Comparison of ENCODE assay signal across 9 cellular contexts in the genomic region with DNA sequence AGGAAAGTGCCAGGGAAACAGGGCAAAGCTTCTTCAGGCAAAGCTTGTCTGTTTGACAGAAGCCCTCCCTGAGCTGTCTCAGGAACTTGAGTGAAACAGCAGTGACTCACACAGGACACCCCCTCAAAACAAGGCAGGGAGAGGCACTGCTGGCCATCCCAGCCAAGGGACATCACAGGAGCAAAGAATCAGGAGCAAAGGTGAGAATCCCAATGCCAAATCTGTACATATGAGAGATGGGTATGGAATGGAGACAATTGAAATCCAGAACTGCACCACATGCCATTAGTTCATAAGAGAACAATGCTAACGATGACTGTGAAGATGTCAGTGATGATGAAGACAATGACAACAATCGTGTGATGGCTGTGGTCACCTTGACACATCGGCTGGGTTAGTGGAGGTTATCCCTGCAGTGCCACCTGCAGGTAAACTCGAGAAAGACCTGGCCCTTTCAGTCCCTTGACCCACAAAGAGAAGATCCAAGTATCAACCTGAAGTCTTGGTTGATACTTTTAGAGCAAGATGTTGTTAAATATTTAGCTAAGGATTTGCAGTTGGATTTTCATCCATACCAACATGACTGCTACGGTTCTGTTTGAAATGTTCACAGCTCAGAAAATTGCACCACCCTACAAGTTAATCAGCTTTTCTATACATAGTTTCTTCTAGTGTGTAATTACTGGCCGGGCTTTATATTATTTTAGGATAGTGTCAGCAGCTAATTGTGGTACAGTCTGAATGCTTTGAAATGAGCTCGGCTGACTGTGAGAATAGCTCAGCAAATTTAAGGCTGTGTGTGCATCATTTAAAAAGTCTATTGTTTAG. TPM values are rescaled to one million over a fixed set of nuclear protein-coding genes. Genes with fewer than 3 reads are reported as not detected.
DNase-seq lines count a peak whose midpoint lies in the region; ATAC-seq, FAIRE-seq and TF ChIP-seq lines count a peak whose summit lies in the region.
"Had no signal": no experiment of that assay in that cellular context is flagged by ENCODE, and none has a peak within 500 bp of the region (broad histone marks: within the 10 kb centered on the region; RNA-seq: fewer than 3 reads in every experiment).

No MANE protein-coding gene starts in this region.

- no peaks in the 10 kb centered on the region for H3K36me3 Mint-ChIP-seq in Calu3 (ENCODE audit: insufficient read depth, unreplicated experiment)

- no peak overlapping the region for H3K27ac Mint-ChIP-seq in Calu3 (ENCODE audit: unreplicated experiment)

- DNase-seq in Calu3 (peak; percentile 0), GM19239 (ENCODE audit: insufficient read length, low spot score) (peak; percentile 9), NCI-H146 treated with DMSO at 0.1 percent for 48 hours (lab: John Stamatoyannopoulos, UW; ENCODE audit: unreplicated experiment) (peak; percentile 6), fibroblast of mammary gland (ENCODE audit: low read depth) (peak; percentile 65), GDM1 (lab: John Stamatoyannopoulos, UW) (no peak), NCI-H2227 (lab: John Stamatoyannopoulos, UW; ENCODE audit: unreplicated experiment) (no peak)
- no peak for DNase-seq in activated CD8-positive, alpha-beta memory T cell treated with anti-CD3 and anti-CD28 coated beads, Interleukin-2, amount 50 U/mL, for 48 hours

- TF ChIP-seq CTCF in Calu3 (IDR thresholded peaks at IDR 0.05; ENCODE audit: unreplicated experiment) (no peak), fibroblast of mammary gland (conservative IDR thresholded peaks at IDR 0.05; ENCODE audit: control insufficient read depth, insufficient read depth, low read depth, low read length) (peak; percentile 50)

- CTCF ChIA-PET in Calu3 (lab: Charles Lee): interaction anchor here (0.5 kb wide), 1 partner anchor 474 kb away, joined by 3 read pairs; no protein-coding TSS in a partner anchor

- BruUV-seq in Calu3 (replicated peaks; lab: Mats Ljungman, UMichigan): no TSS peak

- H3K9me3 Mint-ChIP-seq in Calu3 (ENCODE audit: low read depth, unreplicated experiment): peaks cover 4% of the 10 kb centered on the region

- intact Hi-C loops in Calu3 (cut with micrococcal nuclease; ENCODE audit: unreplicated experiment): no loop called here

- ATAC-seq in GM19452 (IDR thresholded peaks at IDR 0.05; ENCODE audit: unreplicated experiment): no peak

- peaks cover 2% of the 10 kb centered on the region for H3K27me3 Mint-ChIP-seq in Calu3 (ENCODE audit: unreplicated experiment)

- H3K4me3 Mint-ChIP-seq in Calu3 (ENCODE audit: low read depth, unreplicated experiment): no peak overlapping the region

- H3K4me1 Mint-ChIP-seq in Calu3 (ENCODE audit: low read depth, unreplicated experiment): no peaks in the 10 kb centered on the region

- no peak overlapping the region for H3K4me3 ChIP-seq in fibroblast of mammary gland (ENCODE audit: control insufficient read depth, low read depth, low read length)
- H3K4me3 ChIP-seq: SJCRH30 had no signal

- peak; percentile 8 for FAIRE-seq in GM19239 (lab: Jason Lieb, UNC)

RNA-seq across cellular contexts. Expression of gene IPO5, which starts 42.0 kb away (rescaled TPM):
- total RNA-seq in Calu3 (2022): 46.3 and 52.2 TPM in 2 replicates

Comparison
In these comparisons a context has a peak if more than half of its experiments do, and no peak if none do; other contexts are left out.
1. DNase-seq: peak in Calu3 (single experiment), GM19239 (single experiment), NCI-H146 treated with DMSO at 0.1 percent for 48 hours (single experiment) and fibroblast of mammary gland (single experiment); none in GDM1 (single experiment), NCI-H2227 (single experiment) and activated CD8-positive, alpha-beta memory T cell treated with anti-CD3 and anti-CD28 coated beads, Interleukin-2, amount 50 U/mL, for 48 hours (single experiment).